ENCODE assay signal across 10 cellular contexts in genomic region chr1:64901663-64902062, GRCh38.
"Had no signal": no experiment of that assay in that cellular context is flagged by ENCODE, and none has a peak within 500 bp of the region (broad histone marks: within the 10 kb centered on the region; RNA-seq: fewer than 3 reads in every experiment).

No MANE protein-coding gene starts in this region.

- H3K27me3 Mint-ChIP-seq: activated naive CD4-positive, alpha-beta T cell treated with anti-CD3 and anti-CD28 coated beads, Interleukin-2, amount 10 ng/mL, durations not matched to agents 7 days and 5 days; naive thymus-derived CD8-positive, alpha-beta T cell; stimulated activated naive CD8-positive, alpha-beta T cell treated with anti-CD3 and anti-CD28 coated beads, Interleukin-15, Interleukin-2, amounts not matched to agents 100 ng/mL and 50 ng/mL, for 24 hours had no signal

- H3K9me3 Mint-ChIP-seq: activated naive CD4-positive, alpha-beta T cell treated with anti-CD3 and anti-CD28 coated beads, Interleukin-2, amount 10 ng/mL, durations not matched to agents 7 days and 5 days; naive thymus-derived CD8-positive, alpha-beta T cell; stimulated activated naive CD8-positive, alpha-beta T cell treated with anti-CD3 and anti-CD28 coated beads, Interleukin-15, Interleukin-2, amounts not matched to agents 100 ng/mL and 50 ng/mL, for 24 hours had no signal

- DNase-seq: activated naive CD4-positive, alpha-beta T cell treated with anti-CD3 and anti-CD28 coated beads, Interleukin-2, amount 10 ng/mL, durations not matched to agents 7 days and 5 days; activated T-cell treated with anti-CD3 and anti-CD28 coated beads for 4 hours; kidney; left lung; mucosa of descending colon; naive thymus-derived CD8-positive, alpha-beta T cell; nucleus accumbens; stimulated activated CD4-positive, alpha-beta T cell treated with anti-CD3 and anti-CD28 coated beads, Interleukin-15, amount 100 ng/mL, for 24 hours; stimulated activated CD4-positive, alpha-beta T cell treated with anti-CD3 and anti-CD28 coated beads, Interleukin-4, amount 100 ng/mL, for 1 hour had no signal

- H3K4me3 Mint-ChIP-seq: activated naive CD4-positive, alpha-beta T cell treated with anti-CD3 and anti-CD28 coated beads, Interleukin-2, amount 10 ng/mL, durations not matched to agents 7 days and 5 days; stimulated activated naive CD8-positive, alpha-beta T cell treated with anti-CD3 and anti-CD28 coated beads, Interleukin-15, Interleukin-2, amounts not matched to agents 100 ng/mL and 50 ng/mL, for 24 hours had no signal

- ATAC-seq: left lung; mucosa of descending colon; naive thymus-derived CD8-positive, alpha-beta T cell had no signal

- H3K27ac Mint-ChIP-seq: activated naive CD4-positive, alpha-beta T cell treated with anti-CD3 and anti-CD28 coated beads, Interleukin-2, amount 10 ng/mL, durations not matched to agents 7 days and 5 days; stimulated activated naive CD8-positive, alpha-beta T cell treated with anti-CD3 and anti-CD28 coated beads, Interleukin-15, Interleukin-2, amounts not matched to agents 100 ng/mL and 50 ng/mL, for 24 hours had no signal
